8 cellular contexts compared by ENCODE assay signal in genomic region chr10:92880233-92880861, GRCh38. TPM values are rescaled to one million over a fixed set of nuclear protein-coding genes. Genes with fewer than 3 reads are reported as not detected.
DNase-seq lines count a peak whose midpoint lies in the region; ATAC-seq and TF ChIP-seq lines count a peak whose summit lies in the region.

No MANE protein-coding gene starts in this region.

- H2AFZ ChIP-seq in OCI-LY7 (ENCODE audit: low read length) = no peak overlapping the region

- intact Hi-C loops in CD8-positive, alpha-beta T cell (cut with DNase I, micrococcal nuclease) = loop anchor here (1.0 to 10.0 kb wide), 5 partner anchors 37 to 634 kb away; no protein-coding TSS in a partner anchor
- intact Hi-C loops in OCI-LY7 (cut with micrococcal nuclease; ENCODE audit: unreplicated experiment) = loop anchor here (1.0 to 5.0 kb wide), 4 partner anchors 38 to 364 kb away; partner anchors contain the start of gene IDE

- no peak overlapping the region for H3K27ac Mint-ChIP-seq in CD8-positive, alpha-beta T cell
- H3K27ac Mint-ChIP-seq in HFFc6 (no peak overlapping the region), endothelial cell (ENCODE audit: unreplicated experiment) (no peak overlapping the region)

- H3K27me3 Mint-ChIP-seq in CD8-positive, alpha-beta T cell (ENCODE audit: low read depth) = no peaks in the 10 kb centered on the region
- H3K27me3 Mint-ChIP-seq in HFFc6 (ENCODE audit: insufficient read depth) = peaks cover 2% of the 10 kb centered on the region; the same call in 1 of the 2 replicates
- H3K27me3 Mint-ChIP-seq in endothelial cell (ENCODE audit: unreplicated experiment) = no peaks in the 10 kb centered on the region

- no peaks in the 10 kb centered on the region for H3K36me3 ChIP-seq in CD8-positive, alpha-beta T cell (ENCODE audit: insufficient read depth, low read length)
- H3K36me3 ChIP-seq in OCI-LY7 (ENCODE audit: insufficient read depth, low read length) = no peaks in the 10 kb centered on the region
- H3K36me3 ChIP-seq in effector memory CD4-positive, alpha-beta T cell (ENCODE audit: control insufficient read depth, insufficient read depth, low read length) = no peaks in the 10 kb centered on the region

- H3K79me2 ChIP-seq in OCI-LY7 (ENCODE audit: insufficient read depth, low read depth, low read length) = no peaks in the 10 kb centered on the region

- H3K9me3 Mint-ChIP-seq in CD8-positive, alpha-beta T cell = no peaks in the 10 kb centered on the region
- H3K9me3 Mint-ChIP-seq in HFFc6 (no peaks in the 10 kb centered on the region), endothelial cell (ENCODE audit: unreplicated experiment) (no peaks in the 10 kb centered on the region)

- H3K4me2 ChIP-seq in OCI-LY7 (ENCODE audit: low read length) = no peak overlapping the region

- H3K9me2 ChIP-seq in OCI-LY7 (ENCODE audit: insufficient read depth, low read length) = no peaks in the 10 kb centered on the region

- peaks cover 12% of the 10 kb centered on the region for H3K4me1 ChIP-seq in CD8-positive, alpha-beta T cell (ENCODE audit: insufficient read depth, low read length)
- H3K4me1 ChIP-seq in OCI-LY7 (ENCODE audit: insufficient read depth, low read length, poor library complexity, severe bottlenecking) = no peaks in the 10 kb centered on the region
- peaks cover 3% of the 10 kb centered on the region for H3K4me1 ChIP-seq in effector memory CD4-positive, alpha-beta T cell (ENCODE audit: control insufficient read depth, insufficient read depth, low read length, poor library complexity, severe bottlenecking)

- no peaks in the 10 kb centered on the region for H3K36me3 Mint-ChIP-seq in CD8-positive, alpha-beta T cell
- H3K36me3 Mint-ChIP-seq in HFFc6 (ENCODE audit: low read depth) (no peaks in the 10 kb centered on the region), endothelial cell (ENCODE audit: low read depth, unreplicated experiment) (no peaks in the 10 kb centered on the region)

- no peaks in the 10 kb centered on the region for H3K27me3 ChIP-seq in CD8-positive, alpha-beta T cell (ENCODE audit: insufficient read depth, low read length)
- H3K27me3 ChIP-seq in effector memory CD4-positive, alpha-beta T cell (replicated peaks; ENCODE audit: control insufficient read depth, insufficient read depth, low read length, poor library complexity, severe bottlenecking) = no peaks in the 10 kb centered on the region

- CTCF ChIA-PET in CD8-positive, alpha-beta T cell (lab: Charles Lee) = interaction anchor here (0.7 to 1.9 kb wide), 8 partner anchors 9 to 609 kb away, joined by 3 to 14 read pairs (median 4); no protein-coding TSS in a partner anchor
- CTCF ChIA-PET in OCI-LY7 (lab: Charles Lee; ENCODE audit: unreplicated experiment) = interaction anchor here (1.0 kb wide), 1 partner anchor 37 kb away, joined by 3 read pairs; no protein-coding TSS in a partner anchor

- DNase-seq in CD8-positive, alpha-beta T cell = peak in 1 of 7 experiments; percentile 5
- peak; percentile 47 for DNase-seq in HFFc6
- peak; percentile 62 for DNase-seq in OCI-LY7 (ENCODE audit: low spot score)
- peak; percentile 28 for DNase-seq in endothelial cell (ENCODE audit: low spot score)
- DNase-seq in myocyte (ENCODE audit: low read depth) = peak; percentile 74
- DNase-seq in islet precursor cell = no peak
- no peak for DNase-seq in effector memory CD4-positive, alpha-beta T cell

- no peaks in the 10 kb centered on the region for H4K20me1 ChIP-seq in OCI-LY7 (ENCODE audit: insufficient read depth, low read length)

- H3K4me3 Mint-ChIP-seq in CD8-positive, alpha-beta T cell = no peak overlapping the region
- H3K4me3 Mint-ChIP-seq in HFFc6 = no peak overlapping the region
- no peak overlapping the region for H3K4me3 Mint-ChIP-seq in endothelial cell (ENCODE audit: unreplicated experiment)

- no peak overlapping the region for H3K27ac ChIP-seq in CD8-positive, alpha-beta T cell (ENCODE audit: low read depth, low read length)
- H3K27ac ChIP-seq in OCI-LY7 (ENCODE audit: low read depth, low read length, poor library complexity, severe bottlenecking) = no peak overlapping the region
- no peak overlapping the region for H3K27ac ChIP-seq in effector memory CD4-positive, alpha-beta T cell (ENCODE audit: insufficient read depth, low read length, poor library complexity, severe bottlenecking)

- no TSS peak for BruUV-seq in OCI-LY7 (replicated peaks; lab: Mats Ljungman, UMichigan)

- POLR2A ChIA-PET in CD8-positive, alpha-beta T cell (lab: Charles Lee) = no interaction called here
- POLR2A ChIA-PET in OCI-LY7 (lab: Charles Lee) = interaction anchor here (1.3 kb wide), 1 partner anchor 13 kb away, joined by 4 read pairs; no protein-coding TSS in a partner anchor

- peaks cover 23% of the 10 kb centered on the region for H3K4me1 Mint-ChIP-seq in CD8-positive, alpha-beta T cell (ENCODE audit: low read depth)
- 0 out of 2 replicates have a peak, but pooled peaks cover 1% of the 10 kb centered on the region for H3K4me1 Mint-ChIP-seq in HFFc6 (ENCODE audit: low read depth)
- peaks cover 30% of the 10 kb centered on the region for H3K4me1 Mint-ChIP-seq in endothelial cell (ENCODE audit: unreplicated experiment)

- H3K9me3 ChIP-seq in CD8-positive, alpha-beta T cell (ENCODE audit: low read length) = no peaks in the 10 kb centered on the region
- H3K9me3 ChIP-seq in OCI-LY7 (ENCODE audit: low read length) = no peaks in the 10 kb centered on the region
- no peaks in the 10 kb centered on the region for H3K9me3 ChIP-seq in effector memory CD4-positive, alpha-beta T cell (ENCODE audit: control insufficient read depth, low read length)

- ATAC-seq in CD8-positive, alpha-beta T cell = no peak
- ATAC-seq in HG03175 (IDR thresholded peaks at IDR 0.05; ENCODE audit: unreplicated experiment) = no peak

- TF ChIP-seq CTCF in CD8-positive, alpha-beta T cell (IDR thresholded peaks at IDR 0.05) = peak; percentile 52
- TF ChIP-seq CTCF in HFFc6 (IDR thresholded peaks at IDR 0.05) (peak; percentile 77), OCI-LY7 (conservative IDR thresholded peaks at IDR 0.05; ENCODE audit: low read length) (peak; percentile 95), endothelial cell (IDR thresholded peaks at IDR 0.05; ENCODE audit: unreplicated experiment) (peak; percentile 17)

- H3K4me3 ChIP-seq in CD8-positive, alpha-beta T cell (ENCODE audit: low read depth, low read length) = no peak overlapping the region
- no peak overlapping the region for H3K4me3 ChIP-seq in OCI-LY7 (ENCODE audit: low read depth, low read length, poor library complexity, severe bottlenecking)
- H3K4me3 ChIP-seq in effector memory CD4-positive, alpha-beta T cell (ENCODE audit: insufficient read depth, low read depth, low read length, poor library complexity, severe bottlenecking) = no peak overlapping the region

RNA-seq across cellular contexts. Expression of gene EXOC6, which starts 32.0 kb away (rescaled TPM):
- 1 to 10 TPM; 6.0 to 7.0 TPM for total RNA-seq in CD8-positive, alpha-beta T cell
- 1 to 10 TPM; 5.7 to 8.6 (median 6.3) TPM for total RNA-seq in HFFc6 (2021; fragmentation: NEBNext Ultra II Directional; extraction: Animal tissue kit (Norgen Biotek cat#: 25700))
- 8.0 and 9.6 TPM in 2 replicates for total RNA-seq in OCI-LY7 (2014; rRNA removed; shearing (Covaris generic))
- total RNA-seq in OCI-LY7 (2022) (9.4 and 12.5 TPM in 2 replicates), endothelial cell (ENCODE audit: unreplicated experiment) (28.5 TPM), myocyte (16.1 and 40.7 TPM in 2 replicates)
- polyA plus RNA-seq in myocyte (2012) = 4.6 TPM

Comparison
In these comparisons a context has a peak if more than half of its experiments do, and no peak if none do; other contexts are left out.
1. DNase-seq: peak in HFFc6 (single experiment), OCI-LY7 (single experiment), endothelial cell (single experiment) and myocyte (single experiment); none in islet precursor cell (single experiment) and effector memory CD4-positive, alpha-beta T cell (0 of 3).
2. CTCF ChIP-seq: peak in every context shown above with its lines; median percentile 95 in OCI-LY7; 77 in HFFc6; 52 in CD8-positive, alpha-beta T cell; 17 in endothelial cell.